Comparison of ENCODE assay signal across 1 cellular context in genomic region chr15:90849424-90849823, GRCh38. TPM values are rescaled to one million over a fixed set of nuclear protein-coding genes. Genes with fewer than 3 reads are reported as not detected.
"Had no signal": no experiment of that assay in that cellular context is flagged by ENCODE, and none has a peak within 500 bp of the region (broad histone marks: within the 10 kb centered on the region; RNA-seq: fewer than 3 reads in every experiment).

No MANE protein-coding gene starts in this region.

RNA-seq across cellular contexts. Expression of gene FES, which starts 34.9 kb away (rescaled TPM):
- polyA plus RNA-seq: neural cell had no signal
